Comparison of ENCODE assay signal across 21 cellular contexts in the genomic region with DNA sequence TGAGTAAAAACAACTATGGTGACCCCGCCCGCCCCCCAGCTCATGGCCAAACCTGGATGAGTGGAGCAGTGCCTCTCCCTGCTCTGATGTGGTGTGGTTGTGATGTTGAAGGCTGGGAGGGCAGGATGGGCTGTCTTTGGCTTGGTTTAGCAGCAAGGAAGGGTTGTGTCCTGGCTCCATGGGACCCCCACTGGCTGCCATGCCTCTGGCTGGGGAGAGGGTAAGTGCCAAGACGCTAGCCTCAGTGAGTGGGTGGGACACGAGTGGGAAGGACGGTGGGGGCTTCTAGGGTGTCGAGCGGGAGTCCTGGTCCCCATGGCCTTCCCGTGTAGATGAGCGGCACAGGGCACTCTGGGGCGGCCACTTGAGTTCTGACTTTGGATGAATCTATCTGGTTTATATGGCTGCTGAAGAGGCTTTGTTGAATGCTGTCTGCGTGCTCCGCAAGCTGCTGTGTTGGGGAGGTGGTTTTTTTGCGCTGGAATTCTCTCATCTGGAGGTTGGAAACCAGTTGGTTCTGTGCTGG. TPM values are rescaled to one million over a fixed set of nuclear protein-coding genes. Genes with fewer than 3 reads are reported as not detected.
DNase-seq lines count a peak whose midpoint lies in the region; ATAC-seq, FAIRE-seq and TF ChIP-seq lines count a peak whose summit lies in the region.
"Had no signal": no experiment of that assay in that cellular context is flagged by ENCODE, and none has a peak within 500 bp of the region (broad histone marks: within the 10 kb centered on the region; RNA-seq: fewer than 3 reads in every experiment).

No MANE protein-coding gene starts in this region.

- POLR2A ChIA-PET in HEK293 (lab: Yijun Ruan, JAX), result no interaction called here
- POLR2A ChIA-PET in WTC11 (lab: Charles Lee), result no interaction called here

- ATAC-seq in WTC11, result no peak
- no peak for ATAC-seq in GM21737 (IDR thresholded peaks at IDR 0.05; ENCODE audit: unreplicated experiment)
- ATAC-seq: upper lobe of right lung had no signal

- CTCF ChIA-PET in HEK293 (lab: Yijun Ruan, JAX) (interaction anchor here (0.6 kb wide), 2 partner anchors 278 to 681 kb away, joined by 3 read pairs; no protein-coding TSS in a partner anchor), WTC11 (lab: Charles Lee) (interaction anchor here (1.4 to 10.1 kb wide), 10 partner anchors 10 to 288 kb away, joined by 4 to 93 read pairs (median 7); no protein-coding TSS in a partner anchor)

- dilution Hi-C loops in keratinocyte (cut with MboI; ENCODE audit: extremely low pct_ligation_motif_present, low sequenced_read_pairs), result no loop called here

- H3K9me3 ChIP-seq in HEK293 (ENCODE audit: control insufficient read depth, insufficient read depth, low read depth, low read length) (no peaks in the 10 kb centered on the region), keratinocyte (ENCODE audit: control insufficient read depth, low read depth, low read length) (no peaks in the 10 kb centered on the region), skeletal muscle satellite cell (replicated peaks; ENCODE audit: low read length) (no peaks in the 10 kb centered on the region), trophoblast cell (ENCODE audit: insufficient read depth, low read depth, low read length) (no peaks in the 10 kb centered on the region)
- H3K9me3 ChIP-seq: spleen, upper lobe of right lung had no signal

- H2AK5ac ChIP-seq in trophoblast cell (ENCODE audit: low read length), result no peak overlapping the region

- H2AFZ ChIP-seq in keratinocyte (ENCODE audit: control insufficient read depth, low read length) (no peak overlapping the region), trophoblast cell (ENCODE audit: insufficient read depth, low read length, poor library complexity) (no peak overlapping the region)

- H3K14ac ChIP-seq in trophoblast cell (ENCODE audit: low read length), result no peak overlapping the region

- H3K9me3 Mint-ChIP-seq in WTC11, result no peaks in the 10 kb centered on the region
- H3K9me3 Mint-ChIP-seq: activated CD4-positive, alpha-beta T cell treated with anti-CD3 and anti-CD28 coated beads, Interleukin-2, amount 10 ng/mL, durations not matched to agents 24 days and 14 days; activated T-helper 2 cell treated with anti-CD3 and anti-CD28 coated beads, Interferon-gamma antibody, Interleukin-2, Interleukin-4, amounts not matched to agents 10 μg/mL and 5 μg/mL and 100 μg/mL, durations not matched to agents 14 hours and 24 hours and 36 hours; nephron progenitor cell; stimulated activated naive CD8-positive, alpha-beta T cell treated with anti-CD3 and anti-CD28 coated beads, Interleukin-15, Interleukin-2, amounts not matched to agents 100 ng/mL and 50 ng/mL, for 24 hours had no signal

- H3K79me1 ChIP-seq in trophoblast cell (ENCODE audit: low read length), result peaks cover 5% of the 10 kb centered on the region

- H3K79me2 ChIP-seq in keratinocyte (ENCODE audit: control insufficient read depth, insufficient read depth, low read length) (peaks cover 59% of the 10 kb centered on the region), trophoblast cell (ENCODE audit: control insufficient read depth, insufficient read depth, low read length, poor library complexity) (peaks cover 4% of the 10 kb centered on the region)

- H4K91ac ChIP-seq in trophoblast cell (ENCODE audit: low read depth, low read length), result no peak overlapping the region

- H2BK120ac ChIP-seq in trophoblast cell (ENCODE audit: insufficient read depth, low read length, poor library complexity), result no peak overlapping the region

- H3K9ac ChIP-seq in keratinocyte (ENCODE audit: control insufficient read depth, extremely low read depth, insufficient read depth, low read length) (peak overlapping the region; percentile 82), skeletal muscle satellite cell (ENCODE audit: low read depth, low read length) (no peak overlapping the region), trophoblast cell (ENCODE audit: low read length) (no peak overlapping the region)

- H2BK12ac ChIP-seq in trophoblast cell (ENCODE audit: low read length), result no peak overlapping the region

- H3K36me3 ChIP-seq in HEK293 (ENCODE audit: control insufficient read depth in 2 of 2, insufficient read depth in 1 of 2, low read length in 2 of 2), result no peaks in the 10 kb centered on the region
- peaks cover 0 to 2% of the 10 kb centered on the region in 2 experiments for H3K36me3 ChIP-seq in keratinocyte (ENCODE audit: control insufficient read depth in 2 of 2, extremely low read depth in 1 of 2, insufficient read depth in 2 of 2, low read length in 2 of 2)
- no peaks in the 10 kb centered on the region for H3K36me3 ChIP-seq in skeletal muscle satellite cell (ENCODE audit: insufficient read depth, low read length)
- H3K36me3 ChIP-seq in trophoblast cell (ENCODE audit: control insufficient read depth in 1 of 2, insufficient read depth in 2 of 2, low read length in 2 of 2), result peaks cover 11 to 12% of the 10 kb centered on the region in 2 experiments
- H3K36me3 ChIP-seq: cardiac muscle cell, spleen, upper lobe of right lung had no signal

- H3K4ac ChIP-seq in trophoblast cell (ENCODE audit: low read depth, low read length), result no peak overlapping the region

- no peak overlapping the region for H4K8ac ChIP-seq in trophoblast cell (ENCODE audit: low read depth, low read length)

- FAIRE-seq in keratinocyte (lab: Jason Lieb, UNC), result no peak

- H4K20me1 ChIP-seq in keratinocyte (ENCODE audit: control insufficient read depth, extremely low read depth, insufficient read depth, low read length), result peaks cover 15% of the 10 kb centered on the region

- TF ChIP-seq CTCF in HEK293 (tag by site-specific recombination; IDR thresholded peaks at IDR 0.05) (no peak), WTC11 (IDR thresholded peaks at IDR 0.05) (no peak), keratinocyte (optimal IDR thresholded peaks at IDR 0.05 in 1 of 3, IDR thresholded peaks at IDR 0.05 in 1 of 3, conservative IDR thresholded peaks at IDR 0.05 in 1 of 3; ENCODE audit: extremely low read depth in 1 of 3, insufficient read depth in 2 of 3, low read length in 3 of 3) (no peak)

- H3K9me1 ChIP-seq in keratinocyte (ENCODE audit: control insufficient read depth, extremely low read depth, insufficient read depth, low read length), result peaks cover 11% of the 10 kb centered on the region

- H3K4me1 ChIP-seq in HEK293 (ENCODE audit: control insufficient read depth, insufficient read depth, low read length) (no peaks in the 10 kb centered on the region; the same call in 1 of the 2 replicates), keratinocyte (ENCODE audit: control insufficient read depth, extremely low read depth, insufficient read depth, low read length) (peaks cover 46% of the 10 kb centered on the region), skeletal muscle satellite cell (ENCODE audit: control insufficient read depth, insufficient read depth, low read length) (peaks cover 24% of the 10 kb centered on the region), trophoblast cell (ENCODE audit: control insufficient read depth in 1 of 2, insufficient read depth in 2 of 2, low read length in 2 of 2) (peaks cover 11 to 14% of the 10 kb centered on the region in 2 experiments)

- H3K4me2 ChIP-seq in keratinocyte (ENCODE audit: control insufficient read depth, extremely low read depth, insufficient read depth, low read depth, low read length) (peak overlapping the region; percentile 78), skeletal muscle satellite cell (ENCODE audit: low read length) (peak overlapping the region; percentile 85), trophoblast cell (ENCODE audit: low read length) (no peak overlapping the region)

- peaks cover 3% of the 10 kb centered on the region; the same call in 1 of the 2 replicates for H3K27me3 Mint-ChIP-seq in WTC11 (ENCODE audit: low read depth)

- no peak overlapping the region for H2BK5ac ChIP-seq in trophoblast cell (ENCODE audit: low read depth, low read length, poor library complexity)

- H3K4me3 Mint-ChIP-seq in WTC11, result no peak overlapping the region
- H3K4me3 Mint-ChIP-seq: activated CD4-positive, alpha-beta T cell treated with anti-CD3 and anti-CD28 coated beads, Interleukin-2, amount 10 ng/mL, durations not matched to agents 24 days and 14 days; stimulated activated naive CD8-positive, alpha-beta T cell treated with anti-CD3 and anti-CD28 coated beads, Interleukin-15, Interleukin-2, amounts not matched to agents 100 ng/mL and 50 ng/mL, for 24 hours had no signal

- H3K23ac ChIP-seq in trophoblast cell (ENCODE audit: low read length), result no peak overlapping the region

- no peak overlapping the region for H3K27ac ChIP-seq in HEK293 (ENCODE audit: extremely low read depth, low read depth, low read length)
- peak overlapping the region; percentile 71 for H3K27ac ChIP-seq in keratinocyte (ENCODE audit: control insufficient read depth, insufficient read depth, low read length)
- no peak overlapping the region for H3K27ac ChIP-seq in trophoblast cell (ENCODE audit: low read depth, low read length)
- H3K27ac ChIP-seq: cardiac muscle cell had no signal

- no CpG with 5 or more reads among the region's 13 CpGs for WGBS in trophoblast cell (ENCODE audit: extremely low coverage, insufficient coverage, insufficient read length)

- H3K4me3 ChIP-seq in HEK293 (ENCODE audit: low read depth, low read length) (no peak overlapping the region), keratinocyte (ENCODE audit: control insufficient read depth in 2 of 3, extremely low read depth in 1 of 3, insufficient read depth in 2 of 3, low read depth in 1 of 3, low read length in 3 of 3) (peak overlapping the region; percentile 47 to 91 (median 64)), skeletal muscle satellite cell (ENCODE audit: low read length) (no peak overlapping the region), trophoblast cell (ENCODE audit: low read depth, low read length) (no peak overlapping the region)
- H3K4me3 ChIP-seq: cardiac muscle cell had no signal

- peak overlapping the region; percentile 10; the same call in 1 of the 2 replicates for H3K27ac Mint-ChIP-seq in WTC11
- H3K27ac Mint-ChIP-seq: activated CD4-positive, alpha-beta T cell treated with anti-CD3 and anti-CD28 coated beads, Interleukin-2, amount 10 ng/mL, durations not matched to agents 24 days and 14 days; activated T-helper 2 cell treated with anti-CD3 and anti-CD28 coated beads, Interferon-gamma antibody, Interleukin-2, Interleukin-4, amounts not matched to agents 10 μg/mL and 5 μg/mL and 100 μg/mL, durations not matched to agents 14 hours and 24 hours and 36 hours; stimulated activated naive CD8-positive, alpha-beta T cell treated with anti-CD3 and anti-CD28 coated beads, Interleukin-15, Interleukin-2, amounts not matched to agents 100 ng/mL and 50 ng/mL, for 24 hours had no signal

- no peaks in the 10 kb centered on the region for H3K27me3 ChIP-seq in keratinocyte (ENCODE audit: control insufficient read depth, extremely low read depth, insufficient read depth, low read length)
- H3K27me3 ChIP-seq in skeletal muscle satellite cell (ENCODE audit: control insufficient read depth, insufficient read depth, low read length), result no peaks in the 10 kb centered on the region
- H3K27me3 ChIP-seq in trophoblast cell (ENCODE audit: insufficient read depth, low read length), result no peaks in the 10 kb centered on the region
- H3K27me3 ChIP-seq: cardiac muscle cell, upper lobe of right lung had no signal

- DNase-seq in WTC11 (ENCODE audit: low spot score) (no peak), keratinocyte (ENCODE audit: low read depth, low spot score) (no peak), DMS53 treated with DMSO at 0.1 percent for 48 hours (lab: John Stamatoyannopoulos, UW; ENCODE audit: unreplicated experiment) (no peak), trophoblast cell (no peak), cortex of kidney (lab: John Stamatoyannopoulos, UW) (no peak)
- DNase-seq: activated CD4-positive, alpha-beta T cell treated with anti-CD3 and anti-CD28 coated beads, Interleukin-2, amount 10 ng/mL, durations not matched to agents 24 days and 14 days; AML-193; dermis blood vessel endothelial cell; foreskin melanocyte; kidney glomerular epithelial cell; NCI-H1417; nephron progenitor cell; spleen; stimulated activated CD4-positive, alpha-beta T cell treated with anti-CD3 and anti-CD28 coated beads, Interleukin-4, amount 100 ng/mL, for 24 hours; upper lobe of right lung had no signal

- H3K36me3 Mint-ChIP-seq in WTC11, result no peaks in the 10 kb centered on the region

- H4K12ac ChIP-seq in trophoblast cell (ENCODE audit: low read depth, low read length), result no peak overlapping the region

- H3K18ac ChIP-seq in trophoblast cell (ENCODE audit: low read length), result no peak overlapping the region

- peaks cover 60% of the 10 kb centered on the region for H3K4me1 Mint-ChIP-seq in WTC11

RNA-seq across cellular contexts. Expression of a gene that starts 50.4 kb away (rescaled TPM):
- total RNA-seq in WTC11 (2021), result 35.0 to 52.6 TPM (median 35.7 TPM) in 3 replicates
- 28.6 to 36.6 TPM (median 30.9 TPM) in 3 replicates for polyA plus RNA-seq in keratinocyte
- polyA plus RNA-seq in keratinocyte (2011; ENCODE audit: low read depth), result 15.5 TPM
- polyA plus RNA-seq in keratinocyte (2011; cell fraction: cytosol; rRNA removed), result 21.9 and 32.2 TPM in 2 replicates
- 49.2 and 60.4 TPM in 2 replicates for polyA plus RNA-seq in keratinocyte (2011; cell fraction: nucleus; rRNA removed)
- 17.8 and 33.8 TPM in 2 replicates for polyA plus RNA-seq in keratinocyte (2012; ENCODE audit: low replicate concordance)
- polyA minus RNA-seq in keratinocyte, result 86.8 to 140 TPM (median 108 TPM) in 3 replicates
- polyA minus RNA-seq in keratinocyte (2011; cell fraction: cytosol; rRNA and poly(A)+ RNA removed), result 62.5 TPM
- polyA minus RNA-seq in keratinocyte (2011; cell fraction: nucleus; rRNA and poly(A)+ RNA removed), result 73.0 and 76.5 TPM in 2 replicates
- 1.5 and 2.0 TPM in 2 replicates for total RNA-seq in skeletal muscle satellite cell (2012; rRNA removed)
- polyA plus RNA-seq in trophoblast cell (2013), result 22.7 and 24.2 TPM in 2 replicates
- total RNA-seq: activated CD4-positive, alpha-beta T cell treated with anti-CD3 and anti-CD28 coated beads, Interleukin-2, amount 10 ng/mL, durations not matched to agents 24 days and 14 days; activated T-helper 2 cell treated with anti-CD3 and anti-CD28 coated beads, Interferon-gamma antibody, Interleukin-2, Interleukin-4, amounts not matched to agents 10 μg/mL and 5 μg/mL and 100 μg/mL, durations not matched to agents 14 hours and 24 hours and 36 hours had no signal

Comparison
In these comparisons a context has a peak if more than half of its experiments do, and no peak if none do; other contexts are left out.
1. H3K4me3 ChIP-seq: peak in keratinocyte (3 of 3); none in HEK293 (single experiment), skeletal muscle satellite cell (single experiment) and trophoblast cell (single experiment).